ENCODE assay signal across 9 cellular contexts in the genomic region with DNA sequence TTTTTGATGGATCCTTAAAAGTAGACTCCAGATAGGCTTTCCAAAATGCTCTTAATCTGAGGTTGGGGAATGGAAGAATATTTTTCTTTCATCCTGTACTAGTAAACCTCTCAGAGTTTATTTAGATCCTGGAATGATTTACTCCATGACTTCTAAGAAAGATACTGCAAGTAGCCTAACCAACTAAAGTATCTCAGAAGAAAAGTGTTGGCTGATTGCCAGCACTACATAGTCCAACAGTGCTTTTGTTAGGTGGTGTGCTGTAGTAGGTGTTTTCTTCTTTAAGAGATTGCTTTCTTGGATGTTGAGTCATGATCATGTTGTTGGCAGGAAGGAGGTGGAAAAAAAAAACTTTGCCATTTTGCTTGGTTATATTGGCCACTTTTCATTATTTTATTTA.
DNase-seq lines count a peak whose midpoint lies in the region; ATAC-seq and TF ChIP-seq lines count a peak whose summit lies in the region.
"Had no signal": no experiment of that assay in that cellular context is flagged by ENCODE, and none has a peak within 500 bp of the region (broad histone marks: within the 10 kb centered on the region; RNA-seq: fewer than 3 reads in every experiment).

No MANE protein-coding gene starts in this region.

- in situ Hi-C loops in brain microvascular endothelial cell (cut with HindIII; ENCODE audit: low pct_ligation_motif_present, low sequenced_read_pairs), result no loop called here

- peak overlapping the region in 7 of 11 experiments; percentile 2 to 35 (median 19); a peak in 8 of 22 replicates for H3K4me2 ChIP-seq in BLaER1 treated with 17β-estradiol and CSF1 and Interleukin-3, amounts not matched to agents 10 nM and 100 nM

- DNase-seq in LHCN-M2 (ENCODE audit: low read depth) (peak; percentile 43), brain microvascular endothelial cell (peak; percentile 53), medulla oblongata (ENCODE audit: extremely low spot score) (peak; percentile 58), colonic mucosa (no peak), 8988T (no peak)
- DNase-seq in stimulated activated naive CD4-positive, alpha-beta T cell (lab: John Stamatoyannopoulos, UW), result no peak
- DNase-seq: NCI-H1436 treated with DMSO at 0.1 percent for 48 hours had no signal

- intact Hi-C loops in colonic mucosa (cut with DNase I), result no loop called here

- H3K9me3 ChIP-seq in BLaER1 treated with 17β-estradiol and CSF1 and Interleukin-3, amounts not matched to agents 10 nM and 100 nM (replicated peaks in 1 of 11), result no peaks in the 10 kb centered on the region
- H3K9me3 ChIP-seq in colonic mucosa, result no peaks in the 10 kb centered on the region

- no peak overlapping the region for H3K27ac ChIP-seq in BLaER1 treated with 17β-estradiol and CSF1 and Interleukin-3, amounts not matched to agents 10 nM and 100 nM
- H3K27ac ChIP-seq in brain microvascular endothelial cell (no peak overlapping the region), colonic mucosa (no peak overlapping the region)

- peaks cover 0 to 4% (median under 1%) of the 10 kb centered on the region in 11 experiments; a peak in 6 of 22 replicates for H3K36me3 ChIP-seq in BLaER1 treated with 17β-estradiol and CSF1 and Interleukin-3, amounts not matched to agents 10 nM and 100 nM
- H3K36me3 ChIP-seq in brain microvascular endothelial cell (replicated peaks) (no peaks in the 10 kb centered on the region), colonic mucosa (no peaks in the 10 kb centered on the region)

- peaks cover 19 to 94% (median 38%) of the 10 kb centered on the region in 11 experiments; a peak in 19 of 22 replicates for H4K20me1 ChIP-seq in BLaER1 treated with 17β-estradiol and CSF1 and Interleukin-3, amounts not matched to agents 10 nM and 100 nM

- no peak for ATAC-seq in HG03095 (IDR thresholded peaks at IDR 0.05; ENCODE audit: unreplicated experiment)

- H3K4me3 ChIP-seq in BLaER1 treated with 17β-estradiol and CSF1 and Interleukin-3, amounts not matched to agents 10 nM and 100 nM, result no peak overlapping the region
- H3K4me3 ChIP-seq in brain microvascular endothelial cell (ENCODE audit: low read depth, low read length) (no peak overlapping the region), colonic mucosa (no peak overlapping the region)

- H3K9ac ChIP-seq in BLaER1 treated with 17β-estradiol and CSF1 and Interleukin-3, amounts not matched to agents 10 nM and 100 nM, result no peak overlapping the region
- H3K9ac ChIP-seq in colonic mucosa (ENCODE audit: low read depth in 2 of 2, low read length in 2 of 2), result no peak overlapping the region

- TF ChIP-seq CTCF in brain microvascular endothelial cell (IDR thresholded peaks at IDR 0.05; ENCODE audit: low read depth, low read length, missing control alignments) (no peak), colonic mucosa (IDR thresholded peaks at IDR 0.05) (no peak)

- peaks cover 12 to 43% (median 33%) of the 10 kb centered on the region in 10 experiments; a peak in 19 of 20 replicates for H3K4me1 ChIP-seq in BLaER1 treated with 17β-estradiol and CSF1 and Interleukin-3, amounts not matched to agents 10 nM and 100 nM
- H3K4me1 ChIP-seq in colonic mucosa, result no peaks in the 10 kb centered on the region

- no peaks in the 10 kb centered on the region for H3K27me3 ChIP-seq in BLaER1 treated with 17β-estradiol and CSF1 and Interleukin-3, amounts not matched to agents 10 nM and 100 nM
- no peaks in the 10 kb centered on the region for H3K27me3 ChIP-seq in brain microvascular endothelial cell (replicated peaks)
- no peaks in the 10 kb centered on the region for H3K27me3 ChIP-seq in colonic mucosa

Comparison
In these comparisons a context has a peak if more than half of its experiments do, and no peak if none do; other contexts are left out.
1. DNase-seq: peak in LHCN-M2 (single experiment), brain microvascular endothelial cell (single experiment) and medulla oblongata (single experiment); none in colonic mucosa (single experiment), 8988T (single experiment) and stimulated activated naive CD4-positive, alpha-beta T cell (0 of 6).